Comparison of ENCODE assay signal across 12 cellular contexts in the genomic region with DNA sequence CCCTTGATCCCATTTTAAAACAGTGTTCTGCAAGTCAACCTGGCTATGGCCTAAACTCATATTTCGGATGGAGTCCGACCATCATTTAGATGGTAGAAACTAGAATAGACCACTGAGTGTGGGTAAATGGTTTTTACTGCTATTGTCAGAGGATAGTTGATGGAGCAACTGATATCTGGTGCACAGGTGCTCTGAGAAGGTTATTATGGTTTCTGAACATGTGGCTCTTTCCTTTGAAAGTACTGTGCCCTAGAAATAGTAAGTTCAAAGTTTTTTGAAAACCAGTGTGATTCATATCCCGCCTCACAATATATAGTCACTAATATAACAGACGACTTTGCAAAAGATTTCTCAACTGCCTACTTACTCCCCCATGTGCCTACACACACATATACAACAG.
DNase-seq lines count a peak whose midpoint lies in the region; ATAC-seq, FAIRE-seq and TF ChIP-seq lines count a peak whose summit lies in the region.
"Had no signal": no experiment of that assay in that cellular context is flagged by ENCODE, and none has a peak within 500 bp of the region (broad histone marks: within the 10 kb centered on the region; RNA-seq: fewer than 3 reads in every experiment).

No MANE protein-coding gene starts in this region.

- no peaks in the 10 kb centered on the region for H3K36me3 ChIP-seq in heart left ventricle
- no peaks in the 10 kb centered on the region for H3K36me3 ChIP-seq in small intestine (ENCODE audit: control insufficient read depth in 2 of 2, insufficient read depth in 2 of 2, low read length in 2 of 2)
- H3K36me3 ChIP-seq: gastrocnemius medialis, ovary, stomach had no signal

- no peaks in the 10 kb centered on the region for H3K27me3 ChIP-seq in heart left ventricle
- no peaks in the 10 kb centered on the region for H3K27me3 ChIP-seq in small intestine (ENCODE audit: control insufficient read depth in 2 of 2, insufficient read depth in 2 of 2, low read length in 2 of 2)
- H3K27me3 ChIP-seq: gastrocnemius medialis, ovary, stomach had no signal

- H3K36me3 Mint-ChIP-seq in activated CD8-positive, alpha-beta memory T cell treated with anti-CD3 and anti-CD28 coated beads, Interleukin-2, amount 10 ng/mL, durations not matched to agents 7 days and 5 days = peaks cover 17% of the 10 kb centered on the region
- no peaks in the 10 kb centered on the region for H3K36me3 Mint-ChIP-seq in activated B cell treated with CpG ODN at 0.5 μM for 24 hours (ENCODE audit: low read depth)
- H3K36me3 Mint-ChIP-seq in stimulated activated naive B cell treated with anti-CD40 and anti-IgM and Interleukin-4, amounts not matched to agents 10 μg/mL and 1 μg/mL and 100 μg/mL, for 72 hours = peaks cover 4 to 9% of the 10 kb centered on the region in 2 donors

- POLR2A ChIA-PET in activated B cell treated with CpG ODN at 0.5 μM for 24 hours (lab: Charles Lee) = interaction anchor here (0.6 to 3.0 kb wide), 3 partner anchors 38 to 69 kb away, joined by 4 to 23 read pairs (median 11); partner anchors contain the start of gene BTG1

- no peaks in the 10 kb centered on the region for H3K27me3 Mint-ChIP-seq in activated CD8-positive, alpha-beta memory T cell treated with anti-CD3 and anti-CD28 coated beads, Interleukin-2, amount 10 ng/mL, durations not matched to agents 7 days and 5 days
- H3K27me3 Mint-ChIP-seq in activated B cell treated with CpG ODN at 0.5 μM for 24 hours = no peaks in the 10 kb centered on the region
- no peaks in the 10 kb centered on the region for H3K27me3 Mint-ChIP-seq in stimulated activated naive B cell treated with anti-CD40 and anti-IgM and Interleukin-4, amounts not matched to agents 10 μg/mL and 1 μg/mL and 100 μg/mL, for 72 hours

- H3K4me1 Mint-ChIP-seq in activated CD8-positive, alpha-beta memory T cell treated with anti-CD3 and anti-CD28 coated beads, Interleukin-2, amount 10 ng/mL, durations not matched to agents 7 days and 5 days = peaks cover 28% of the 10 kb centered on the region
- H3K4me1 Mint-ChIP-seq in activated B cell treated with CpG ODN at 0.5 μM for 24 hours = peaks cover 31% of the 10 kb centered on the region
- peaks cover 27 to 45% of the 10 kb centered on the region in 2 donors for H3K4me1 Mint-ChIP-seq in stimulated activated naive B cell treated with anti-CD40 and anti-IgM and Interleukin-4, amounts not matched to agents 10 μg/mL and 1 μg/mL and 100 μg/mL, for 72 hours

- no peak for DNase-seq in activated CD8-positive, alpha-beta memory T cell treated with anti-CD3 and anti-CD28 coated beads, Interleukin-2, amount 10 ng/mL, durations not matched to agents 7 days and 5 days
- no peak for DNase-seq in activated CD8-positive, alpha-beta memory T cell treated with anti-CD3 and anti-CD28 coated beads, Interleukin-2, amount 50 U/mL, for 4 hours
- no peak for DNase-seq in activated B cell treated with CpG ODN at 0.5 μM for 24 hours
- no peak for DNase-seq in stimulated activated naive B cell treated with anti-CD40 and anti-IgM and Interleukin-4, amounts not matched to agents 10 μg/mL and 1 μg/mL and 100 μg/mL, for 72 hours
- no peak for DNase-seq in middle frontal gyrus (ENCODE audit: extremely low spot score, low spot score)
- no peak for DNase-seq in heart left ventricle
- DNase-seq in small intestine = no peak
- DNase-seq: gastrocnemius medialis, NCI-H1436 treated with DMSO at 0.1 percent for 48 hours, ovary, stomach had no signal

- no peak for TF ChIP-seq POLR2A in heart left ventricle (IDR thresholded peaks at IDR 0.05)

- no peak overlapping the region for H3K4me3 ChIP-seq in heart left ventricle
- no peak overlapping the region for H3K4me3 ChIP-seq in small intestine (ENCODE audit: low read depth in 1 of 2, low read length in 2 of 2)
- H3K4me3 ChIP-seq: gastrocnemius medialis, ovary, stomach had no signal

- no peak for FAIRE-seq in small intestine (lab: Jason Lieb, UNC)

- TF ChIP-seq CTCF in activated B cell treated with CpG ODN at 0.5 μM for 24 hours (IDR thresholded peaks at IDR 0.05) = no peak
- TF ChIP-seq CTCF in heart left ventricle (IDR thresholded peaks at IDR 0.05) = no peak

- CTCF ChIA-PET in activated CD8-positive, alpha-beta memory T cell treated with anti-CD3 and anti-CD28 coated beads, Interleukin-2, amount 10 ng/mL, durations not matched to agents 7 days and 5 days (lab: Charles Lee) = interaction anchor here (1.4 kb wide), 1 partner anchor 66 kb away, joined by 7 read pairs; no protein-coding TSS in a partner anchor
- CTCF ChIA-PET in activated B cell treated with CpG ODN at 0.5 μM for 24 hours (lab: Charles Lee) = no interaction called here

- WGBS in heart left ventricle, 4 donors = 92 to 99% (median 98%) methylated on average over 4 of the region's 4 CpGs
- WGBS in small intestine, 3 donors = 86 to 94% (median 90%) methylated on average over 4 of the region's 4 CpGs

- H3K27ac Mint-ChIP-seq in activated CD8-positive, alpha-beta memory T cell treated with anti-CD3 and anti-CD28 coated beads, Interleukin-2, amount 10 ng/mL, durations not matched to agents 7 days and 5 days = peak overlapping the region; percentile 73
- H3K27ac Mint-ChIP-seq in activated B cell treated with CpG ODN at 0.5 μM for 24 hours = peak overlapping the region; percentile 9
- peak overlapping the region; percentile 83 for H3K27ac Mint-ChIP-seq in stimulated activated naive B cell treated with anti-CD40 and anti-IgM and Interleukin-4, amounts not matched to agents 10 μg/mL and 1 μg/mL and 100 μg/mL, for 72 hours

- intact Hi-C loops in activated B cell treated with CpG ODN at 0.5 μM for 24 hours (cut with micrococcal nuclease) = no loop called here
- intact Hi-C loops in heart left ventricle (cut with DNase I) = no loop called here

- H3K27ac ChIP-seq in heart left ventricle = peak overlapping the region in 1 of 12 donors; percentile 89
- no peak overlapping the region for H3K27ac ChIP-seq in small intestine (ENCODE audit: low read depth in 1 of 2, low read length in 1 of 2)
- H3K27ac ChIP-seq: gastrocnemius medialis, ovary had no signal

- H3K4me3 Mint-ChIP-seq in activated CD8-positive, alpha-beta memory T cell treated with anti-CD3 and anti-CD28 coated beads, Interleukin-2, amount 10 ng/mL, durations not matched to agents 7 days and 5 days = no peak overlapping the region
- H3K4me3 Mint-ChIP-seq in activated B cell treated with CpG ODN at 0.5 μM for 24 hours = no peak overlapping the region
- peak overlapping the region; percentile 44 to 65 for H3K4me3 Mint-ChIP-seq in stimulated activated naive B cell treated with anti-CD40 and anti-IgM and Interleukin-4, amounts not matched to agents 10 μg/mL and 1 μg/mL and 100 μg/mL, for 72 hours

- peak; percentile 15 for ATAC-seq in activated CD8-positive, alpha-beta memory T cell treated with anti-CD3 and anti-CD28 coated beads, Interleukin-2, amount 10 ng/mL, durations not matched to agents 7 days and 5 days
- ATAC-seq in HG02798 (IDR thresholded peaks at IDR 0.05; ENCODE audit: poor library complexity, unreplicated experiment) (peak; percentile 60), activated B cell treated with CpG ODN at 0.5 μM for 24 hours (ENCODE audit: low read depth) (no peak), heart left ventricle (no peak)
- peak; percentile 51 to 58 for ATAC-seq in stimulated activated naive B cell treated with anti-CD40 and anti-IgM and Interleukin-4, amounts not matched to agents 10 μg/mL and 1 μg/mL and 100 μg/mL, for 72 hours (replicated peaks)
- ATAC-seq: gastrocnemius medialis had no signal

- peaks cover 0 to 13% (median 0%) of the 10 kb centered on the region in 12 donors for H3K9me3 ChIP-seq in heart left ventricle
- no peaks in the 10 kb centered on the region for H3K9me3 ChIP-seq in small intestine (ENCODE audit: control insufficient read depth, low read depth)
- H3K9me3 ChIP-seq: gastrocnemius medialis, ovary, stomach had no signal

- H3K4me1 ChIP-seq in heart left ventricle = peaks cover 0 to 34% (median 5%) of the 10 kb centered on the region in 12 donors
- no peaks in the 10 kb centered on the region for H3K4me1 ChIP-seq in small intestine (ENCODE audit: control insufficient read depth in 2 of 2, insufficient read depth in 1 of 2, low read depth in 1 of 2, low read length in 1 of 2)
- H3K4me1 ChIP-seq: gastrocnemius medialis, stomach had no signal

- peaks cover 4% of the 10 kb centered on the region for H3K9me3 Mint-ChIP-seq in activated CD8-positive, alpha-beta memory T cell treated with anti-CD3 and anti-CD28 coated beads, Interleukin-2, amount 10 ng/mL, durations not matched to agents 7 days and 5 days (ENCODE audit: low read depth)
- peaks cover 3% of the 10 kb centered on the region for H3K9me3 Mint-ChIP-seq in activated B cell treated with CpG ODN at 0.5 μM for 24 hours
- H3K9me3 Mint-ChIP-seq in stimulated activated naive B cell treated with anti-CD40 and anti-IgM and Interleukin-4, amounts not matched to agents 10 μg/mL and 1 μg/mL and 100 μg/mL, for 72 hours = peaks cover 0 to 4% of the 10 kb centered on the region in 2 donors

Comparison
In these comparisons a context has a peak if more than half of its experiments do, and no peak if none do; other contexts are left out.
1. ATAC-seq: peak in activated CD8-positive, alpha-beta memory T cell treated with anti-CD3 and anti-CD28 coated beads, Interleukin-2, amount 10 ng/mL, durations not matched to agents 7 days and 5 days (single experiment), HG02798 (single experiment) and stimulated activated naive B cell treated with anti-CD40 and anti-IgM and Interleukin-4, amounts not matched to agents 10 μg/mL and 1 μg/mL and 100 μg/mL, for 72 hours (2 of 2); none in activated B cell treated with CpG ODN at 0.5 μM for 24 hours (single experiment) and heart left ventricle (0 of 4).
2. H3K27ac Mint-ChIP-seq: peak in every context shown above with its lines; median percentile 83 in stimulated activated naive B cell treated with anti-CD40 and anti-IgM and Interleukin-4, amounts not matched to agents 10 μg/mL and 1 μg/mL and 100 μg/mL, for 72 hours; 73 in activated CD8-positive, alpha-beta memory T cell treated with anti-CD3 and anti-CD28 coated beads, Interleukin-2, amount 10 ng/mL, durations not matched to agents 7 days and 5 days; 9 in activated B cell treated with CpG ODN at 0.5 μM for 24 hours.
3. H3K4me3 Mint-ChIP-seq: peak in stimulated activated naive B cell treated with anti-CD40 and anti-IgM and Interleukin-4, amounts not matched to agents 10 μg/mL and 1 μg/mL and 100 μg/mL, for 72 hours (2 of 2); none in activated CD8-positive, alpha-beta memory T cell treated with anti-CD3 and anti-CD28 coated beads, Interleukin-2, amount 10 ng/mL, durations not matched to agents 7 days and 5 days (single experiment) and activated B cell treated with CpG ODN at 0.5 μM for 24 hours (single experiment).